ENCODE assay signal across 19 cellular contexts in the genomic region with DNA sequence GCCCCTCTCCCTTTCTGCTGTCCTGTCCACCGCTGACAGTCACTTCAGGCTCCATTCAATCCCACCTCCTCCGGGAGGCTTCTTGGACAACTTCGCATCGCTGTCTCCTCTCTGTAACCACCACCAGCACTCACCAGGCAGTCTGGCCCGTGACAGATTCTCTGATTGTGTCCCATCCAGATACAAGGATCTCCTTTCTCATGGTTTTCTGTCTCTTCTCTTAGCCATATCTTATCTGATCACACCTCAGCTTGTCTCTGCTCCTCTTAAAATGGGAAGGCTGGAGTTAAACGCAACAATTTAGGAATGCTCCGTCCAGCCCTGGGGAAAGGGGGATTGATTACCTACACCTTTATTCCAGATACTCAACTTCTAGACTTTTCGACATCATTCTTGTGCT. TPM values are rescaled to one million over a fixed set of nuclear protein-coding genes. Genes with fewer than 3 reads are reported as not detected.
A peak's percentile ranks its signal among the peaks of the same experiment; 100 is the strongest.
DNase-seq lines count a peak whose midpoint lies in the region; ATAC-seq and TF ChIP-seq lines count a peak whose summit lies in the region.
"Had no signal": no experiment of that assay in that cellular context is flagged by ENCODE, and none has a peak within 500 bp of the region (broad histone marks: within the 10 kb centered on the region; RNA-seq: fewer than 3 reads in every experiment).

No MANE protein-coding gene starts in this region.

- H3K4me3 ChIP-seq in heart right ventricle, result no peak overlapping the region
- H3K4me3 ChIP-seq in colonic mucosa, result no peak overlapping the region
- H3K4me3 ChIP-seq in tibial artery, result no peak overlapping the region
- H3K4me3 ChIP-seq: GM12878, GM23338, Peyer's patch had no signal

- peaks cover 17% of the 10 kb centered on the region for H3K4me1 Mint-ChIP-seq in nephron progenitor cell

- H3K4me3 Mint-ChIP-seq in nephron progenitor cell, result no peak overlapping the region
- H3K4me3 Mint-ChIP-seq: CD4-positive, alpha-beta T cell; GM23338 had no signal

- DNase-seq in heart right ventricle (no peak), Right ventricle myocardium superior (no peak), colonic mucosa (peak; percentile 16), nephron progenitor cell (no peak), tibial artery (no peak), NCI-H1092 (lab: John Stamatoyannopoulos, UW) (no peak), DMS 273 treated with DMSO at 0.1 percent for 48 hours (lab: John Stamatoyannopoulos, UW) (no peak)
- no peak for DNase-seq in activated CD4-positive, alpha-beta T cell treated with anti-CD3 and anti-CD28 coated beads for 48 hours
- DNase-seq: BE2C; Caco-2; CD4-positive, alpha-beta T cell; KBM-7; NCI-H1694 treated with DMSO at 0.1 percent for 48 hours; NCI-H510A; NCI-H748 treated with DMSO at 0.1 percent for 48 hours; NK-92 treated with Interleukin-12 subunit alpha and Interleukin-12 subunit beta, amount 100 ng/mL, for 24 hours; Peyer's patch had no signal

- 41 to 60% methylated on average over 8 of the region's 8 CpGs for WGBS in heart right ventricle, 2 donors

- ATAC-seq in heart right ventricle (no peak), Right ventricle myocardium superior (ENCODE audit: poor library complexity) (no peak)
- ATAC-seq: GM12878, GM23338 had no signal

- no peaks in the 10 kb centered on the region for H3K9me3 ChIP-seq in heart right ventricle
- no peaks in the 10 kb centered on the region for H3K9me3 ChIP-seq in colonic mucosa
- no peaks in the 10 kb centered on the region for H3K9me3 ChIP-seq in tibial artery
- H3K9me3 ChIP-seq: BE2C, Caco-2, Peyer's patch had no signal

- H3K27ac ChIP-seq in heart right ventricle, result peak overlapping the region; percentile 20 to 91 (median 78)
- no peak overlapping the region for H3K27ac ChIP-seq in colonic mucosa
- H3K27ac ChIP-seq in tibial artery, result peak overlapping the region; percentile 78 to 86

- no peaks in the 10 kb centered on the region for H3K9me3 Mint-ChIP-seq in nephron progenitor cell
- H3K9me3 Mint-ChIP-seq: GM23338 had no signal

- TF ChIP-seq CTCF in heart right ventricle (IDR thresholded peaks at IDR 0.05) (no peak), colonic mucosa (IDR thresholded peaks at IDR 0.05) (no peak), nephron progenitor cell (IDR thresholded peaks at IDR 0.05) (no peak), tibial artery (IDR thresholded peaks at IDR 0.05) (no peak)

- peak overlapping the region; percentile 15 for H3K27ac Mint-ChIP-seq in nephron progenitor cell
- H3K27ac Mint-ChIP-seq: CD4-positive, alpha-beta T cell; GM23338 had no signal

- intact Hi-C loops in heart right ventricle (cut with DNase I) (loop anchor here in 3 of 10 donors (5.0 to 10.0 kb wide), 2 partner anchors 50 to 478 kb away; no protein-coding TSS in a partner anchor), Right ventricle myocardium superior (cut with DNase I) (loop anchor here (5.0 to 10.0 kb wide), 2 partner anchors 50 to 478 kb away; no protein-coding TSS in a partner anchor), colonic mucosa (cut with DNase I) (loop anchor here (10.0 kb wide), 1 partner anchor 188 kb away; no protein-coding TSS in a partner anchor), tibial artery (cut with DNase I; ENCODE audit: low total_unique reads) (loop anchor here (5.0 kb wide), 1 partner anchor 50 kb away; no protein-coding TSS in a partner anchor)

- H3K36me3 Mint-ChIP-seq in nephron progenitor cell (ENCODE audit: low read depth), result no peaks in the 10 kb centered on the region

- H3K9ac ChIP-seq in colonic mucosa (ENCODE audit: low read depth in 2 of 2, low read length in 2 of 2), result no peak overlapping the region

- H3K27me3 Mint-ChIP-seq in nephron progenitor cell (ENCODE audit: low read depth, poor library complexity), result peaks cover 6% of the 10 kb centered on the region
- H3K27me3 Mint-ChIP-seq: CD4-positive, alpha-beta T cell had no signal

- H3K27me3 ChIP-seq in heart right ventricle (no peaks in the 10 kb centered on the region), colonic mucosa (no peaks in the 10 kb centered on the region), tibial artery (no peaks in the 10 kb centered on the region)
- H3K27me3 ChIP-seq: BE2C, Peyer's patch had no signal

- H3K36me3 ChIP-seq in heart right ventricle (peaks cover 0 to 9% (median 0%) of the 10 kb centered on the region in 9 donors), colonic mucosa (no peaks in the 10 kb centered on the region), tibial artery (peaks cover 13 to 25% (median 14%) of the 10 kb centered on the region in 3 donors)
- H3K36me3 ChIP-seq: BE2C, Peyer's patch had no signal

- H3K4me1 ChIP-seq in heart right ventricle (peaks cover 0 to 57% (median 22%) of the 10 kb centered on the region in 9 donors), colonic mucosa (peaks cover 11% of the 10 kb centered on the region), tibial artery (peaks cover 0 to 44% (median 28%) of the 10 kb centered on the region in 4 donors)
- H3K4me1 ChIP-seq: BE2C had no signal

RNA-seq across cellular contexts. Expression of gene ARHGAP44, which starts 56.9 kb away (rescaled TPM):
- total RNA-seq in heart right ventricle (10 to 100 TPM in 1 of 10 donors, 1 to 10 TPM in 9; 6.1 to 10.6 (median 8.7) TPM), Right ventricle myocardium superior (7.9 TPM), colonic mucosa (10 to 100 TPM; 46.3 to 51.5 TPM)
- polyA plus RNA-seq in heart right ventricle, result 1 to 10 TPM; 4.0 to 4.2 TPM
- total RNA-seq: CD4-positive, alpha-beta T cell had no signal
